1 cellular context compared by ENCODE assay signal in genomic region chr2:63613391-63613901, GRCh38.
TF ChIP-seq lines count a peak whose summit lies in the region.

No MANE protein-coding gene starts in this region.

TF ChIP-seq in IMR-90, 13 proteins besides CTCF, POLR2A, EP300 and RAD21:
- TF ChIP-seq USF2 (IDR thresholded peaks at IDR 0.05; ENCODE audit: low read depth, low read length) (no peak), SMC3 (IDR thresholded peaks at IDR 0.05; ENCODE audit: low read depth, low read length) (no peak), BHLHE40 (IDR thresholded peaks at IDR 0.05; ENCODE audit: low read depth, low read length) (no peak), ELK1 (IDR thresholded peaks at IDR 0.05; ENCODE audit: borderline replicate concordance, low read depth, low read length) (no peak), RCOR1 (IDR thresholded peaks at IDR 0.05; ENCODE audit: insufficient replicate concordance, low read length) (no peak)
